In genomic region chr9:37290881-37291485, GRCh38 we compare ENCODE assay signal across 9 cellular contexts.
DNase-seq lines count a peak whose midpoint lies in the region; ATAC-seq, FAIRE-seq and TF ChIP-seq lines count a peak whose summit lies in the region.
"Had no signal": no experiment of that assay in that cellular context is flagged by ENCODE, and none has a peak within 500 bp of the region (broad histone marks: within the 10 kb centered on the region; RNA-seq: fewer than 3 reads in every experiment).

No MANE protein-coding gene starts in this region.

- H3K36me3 Mint-ChIP-seq in activated naive CD4-positive, alpha-beta T cell treated with anti-CD3 and anti-CD28 coated beads, Interleukin-2, amount 50 U/mL, for 72 hours = peaks cover 0 to 23% of the 10 kb centered on the region in 2 donors
- H3K36me3 Mint-ChIP-seq in mesothelial cell of epicardium (peaks cover 4% of the 10 kb centered on the region), glutamatergic neuron (ENCODE audit: unreplicated experiment) (no peaks in the 10 kb centered on the region)

- H3K27me3 Mint-ChIP-seq in mesothelial cell of epicardium (ENCODE audit: low read depth) (no peaks in the 10 kb centered on the region), glutamatergic neuron (ENCODE audit: unreplicated experiment) (no peaks in the 10 kb centered on the region)

- H3K36me3 ChIP-seq in KMS-11 (ENCODE audit: insufficient read depth) (no peaks in the 10 kb centered on the region), HAP-1 (replicated peaks) (no peaks in the 10 kb centered on the region)

- H3K4me2 ChIP-seq in KMS-11 = 0 out of 2 replicates have a peak overlapping the region, but pooled peaks have one; percentile 23

- FAIRE-seq in H54 (lab: Jason Lieb, UNC) = no peak

- no peaks in the 10 kb centered on the region for H3K79me2 ChIP-seq in KMS-11 (ENCODE audit: insufficient read depth, low read depth)

- H3K4me1 Mint-ChIP-seq in mesothelial cell of epicardium (peaks cover 23% of the 10 kb centered on the region), glutamatergic neuron (ENCODE audit: low read depth, unreplicated experiment) (peaks cover 12% of the 10 kb centered on the region)

- DNase-seq in EH (ENCODE audit: low read depth) (peak; percentile 87), mesothelial cell of epicardium (ENCODE audit: low spot score in 2 of 2, unreplicated experiment in 2 of 2) (no peak), glutamatergic neuron (no peak), H54 (ENCODE audit: insufficient read length, low spot score) (no peak), HAP-1 (ENCODE audit: low spot score in 2 of 2) (no peak)
- no peak for DNase-seq in activated naive CD4-positive, alpha-beta T cell treated with anti-CD3 and anti-CD28 coated beads, Interleukin-2, amount 50 U/mL, for 72 hours (ENCODE audit: low spot score in 2 of 2)
- DNase-seq: NCI-H1048 had no signal

- in situ Hi-C loops in HAP-1 (cut with MboI; ENCODE audit: low sequenced_read_pairs) = no loop called here

- TF ChIP-seq CTCF in KMS-11 (conservative IDR thresholded peaks at IDR 0.05; ENCODE audit: low read depth, low read length) (no peak), mesothelial cell of epicardium (IDR thresholded peaks at IDR 0.05; ENCODE audit: unreplicated experiment) (no peak), glutamatergic neuron (IDR thresholded peaks at IDR 0.05; ENCODE audit: partially characterized antibody, unreplicated experiment) (no peak)

- H3K9me3 Mint-ChIP-seq in activated naive CD4-positive, alpha-beta T cell treated with anti-CD3 and anti-CD28 coated beads, Interleukin-2, amount 50 U/mL, for 72 hours = peaks cover 0 to 10% of the 10 kb centered on the region in 2 donors
- H3K9me3 Mint-ChIP-seq in mesothelial cell of epicardium (no peaks in the 10 kb centered on the region), glutamatergic neuron (ENCODE audit: unreplicated experiment) (no peaks in the 10 kb centered on the region)

- H3K27me3 ChIP-seq in KMS-11 (ENCODE audit: insufficient read depth, low read depth) (no peaks in the 10 kb centered on the region), HAP-1 (ENCODE audit: low read depth) (no peaks in the 10 kb centered on the region)

- TF ChIP-seq POLR2A in H54 (IDR thresholded peaks at IDR 0.05; ENCODE audit: low read depth, low read length) = no peak

- H3K4me3 ChIP-seq in KMS-11 (IDR thresholded peaks at IDR 0.05; ENCODE audit: insufficient read depth, low read depth, low read length) (no peak overlapping the region), HAP-1 (no peak overlapping the region)

- H3K9me3 ChIP-seq in HAP-1 = no peaks in the 10 kb centered on the region

- H3K4me1 ChIP-seq in KMS-11 (ENCODE audit: low read depth, poor library complexity, severe bottlenecking) = peaks cover 41% of the 10 kb centered on the region
- H3K4me1 ChIP-seq in HAP-1 = peaks cover 26% of the 10 kb centered on the region

- H3K27ac ChIP-seq in KMS-11 = no peak overlapping the region

- H3K9ac ChIP-seq in KMS-11 = no peak overlapping the region

- H3K27ac Mint-ChIP-seq in activated naive CD4-positive, alpha-beta T cell treated with anti-CD3 and anti-CD28 coated beads, Interleukin-2, amount 50 U/mL, for 72 hours = peak overlapping the region; percentile 12 to 91
- peak overlapping the region; percentile 41 for H3K27ac Mint-ChIP-seq in mesothelial cell of epicardium
- no peak overlapping the region for H3K27ac Mint-ChIP-seq in glutamatergic neuron (ENCODE audit: unreplicated experiment)

- H4K20me1 ChIP-seq in KMS-11 (ENCODE audit: insufficient read depth) = no peaks in the 10 kb centered on the region

- no peak overlapping the region for H3K4me3 Mint-ChIP-seq in mesothelial cell of epicardium
- no peak overlapping the region for H3K4me3 Mint-ChIP-seq in glutamatergic neuron (ENCODE audit: unreplicated experiment)

- peak; percentile 88 to 90 for ATAC-seq in activated naive CD4-positive, alpha-beta T cell treated with anti-CD3 and anti-CD28 coated beads, Interleukin-2, amount 50 U/mL, for 72 hours
- ATAC-seq in GM21390 (IDR thresholded peaks at IDR 0.05; ENCODE audit: unreplicated experiment) = no peak

- H2AFZ ChIP-seq in KMS-11 (ENCODE audit: low read depth) = no peak overlapping the region
